20 cellular contexts compared by ENCODE assay signal in genomic region chr20:55888655-55889054, GRCh38.
DNase-seq lines count a peak whose midpoint lies in the region; ATAC-seq, FAIRE-seq and TF ChIP-seq lines count a peak whose summit lies in the region.
"Had no signal": no experiment of that assay in that cellular context is flagged by ENCODE, and none has a peak within 500 bp of the region (broad histone marks: within the 10 kb centered on the region; RNA-seq: fewer than 3 reads in every experiment).

No MANE protein-coding gene starts in this region.

- TF ChIP-seq RAD21 in Ishikawa (IDR thresholded peaks at IDR 0.05; ENCODE audit: low read depth) = no peak

- no peaks in the 10 kb centered on the region for H4K20me1 ChIP-seq in OCI-LY7 (ENCODE audit: insufficient read depth, low read length)

- H3K9me3 ChIP-seq in OCI-LY7 (ENCODE audit: low read length) (no peaks in the 10 kb centered on the region), endodermal cell (ENCODE audit: control insufficient read depth, low read length) (peaks cover 81% of the 10 kb centered on the region)
- H3K9me3 ChIP-seq: transverse colon had no signal

- FAIRE-seq in GM19239 (lab: Jason Lieb, UNC) = no peak

- peaks cover 79% of the 10 kb centered on the region for H3K9me3 Mint-ChIP-seq in endodermal cell

- BruUV-seq in OCI-LY7 (replicated peaks; lab: Mats Ljungman, UMichigan) = no TSS peak

- H2AFZ ChIP-seq in OCI-LY7 (ENCODE audit: low read length) = no peak overlapping the region

- H3K79me2 ChIP-seq in OCI-LY7 (ENCODE audit: insufficient read depth, low read depth, low read length) = no peaks in the 10 kb centered on the region

- H3K36me3 ChIP-seq in OCI-LY7 (ENCODE audit: insufficient read depth, low read length) (no peaks in the 10 kb centered on the region), endodermal cell (ENCODE audit: control insufficient read depth, insufficient read depth, low read length) (no peaks in the 10 kb centered on the region)
- H3K36me3 ChIP-seq: transverse colon had no signal

- intact Hi-C loops in OCI-LY7 (cut with micrococcal nuclease; ENCODE audit: unreplicated experiment) = no loop called here

- no peak overlapping the region for H3K4me3 ChIP-seq in OCI-LY7 (ENCODE audit: low read depth, low read length, poor library complexity, severe bottlenecking)
- no peak overlapping the region for H3K4me3 ChIP-seq in endodermal cell (ENCODE audit: low read length)
- H3K4me3 ChIP-seq: lung, transverse colon had no signal

- H3K4me1 ChIP-seq in OCI-LY7 (ENCODE audit: insufficient read depth, low read length, poor library complexity, severe bottlenecking) (no peaks in the 10 kb centered on the region), endodermal cell (ENCODE audit: control insufficient read depth, insufficient read depth, low read length) (no peaks in the 10 kb centered on the region)
- H3K4me1 ChIP-seq: transverse colon had no signal

- CTCF ChIA-PET in OCI-LY7 (lab: Charles Lee; ENCODE audit: unreplicated experiment) = no interaction called here

- no peaks in the 10 kb centered on the region for H3K27me3 Mint-ChIP-seq in endodermal cell (ENCODE audit: insufficient read depth)
- H3K27me3 Mint-ChIP-seq: activated naive CD4-positive, alpha-beta T cell treated with anti-CD3 and anti-CD28 coated beads, Interleukin-2, amount 50 U/mL, for 24 hours; dendritic cell treated with granulocyte-macrophage colony-stimulating factor and Interleukin-4, amounts not matched to agents 40 ng/mL and 50 ng/mL, for 4 days; T-cell had no signal

- no peak overlapping the region for H3K4me2 ChIP-seq in OCI-LY7 (ENCODE audit: low read length)

- no peaks in the 10 kb centered on the region; the same call in 1 of the 2 replicates for H3K9me2 ChIP-seq in OCI-LY7 (ENCODE audit: insufficient read depth, low read length)

- WGBS in endodermal cell (ENCODE audit: insufficient coverage in 1 of 2, insufficient read length in 1 of 2), 2 experiments = 70 to 85% methylated on average over 4 of the region's 4 CpGs

- no peak overlapping the region for H3K27ac ChIP-seq in OCI-LY7 (ENCODE audit: low read depth, low read length, poor library complexity, severe bottlenecking)
- H3K27ac ChIP-seq in endodermal cell (ENCODE audit: low read depth, low read length) = no peak overlapping the region
- H3K27ac ChIP-seq: 22Rv1, transverse colon had no signal

- no peak for ATAC-seq in HG03521 (IDR thresholded peaks at IDR 0.05; ENCODE audit: unreplicated experiment)
- ATAC-seq: stimulated activated naive CD8-positive, alpha-beta T cell treated with anti-CD3 and anti-CD28 coated beads, Interleukin-15, Interleukin-2, amounts not matched to agents 100 U/mL and 50 U/mL, for 24 hours; T-cell had no signal

- TF ChIP-seq CTCF in OCI-LY7 (conservative IDR thresholded peaks at IDR 0.05; ENCODE audit: low read length) (no peak), endodermal cell (conservative IDR thresholded peaks at IDR 0.05) (no peak)

- no peaks in the 10 kb centered on the region for H3K36me3 Mint-ChIP-seq in endodermal cell (ENCODE audit: low read depth)
- H3K36me3 Mint-ChIP-seq: activated naive CD4-positive, alpha-beta T cell treated with anti-CD3 and anti-CD28 coated beads, Interleukin-2, amount 50 U/mL, for 24 hours; T-cell had no signal

- no peak overlapping the region for H3K9ac ChIP-seq in endodermal cell (ENCODE audit: extremely low read depth, low read length, poor library complexity, severe bottlenecking)

- H3K4me1 Mint-ChIP-seq in endodermal cell = no peaks in the 10 kb centered on the region
- H3K4me1 Mint-ChIP-seq: activated naive CD4-positive, alpha-beta T cell treated with anti-CD3 and anti-CD28 coated beads, Interleukin-2, amount 50 U/mL, for 24 hours; T-cell had no signal

- POLR2A ChIA-PET in OCI-LY7 (lab: Charles Lee) = no interaction called here

- DNase-seq in DMS 273 (lab: John Stamatoyannopoulos, UW; ENCODE audit: unreplicated experiment) (peak; percentile 29), DMS 273 treated with DMSO at 0.1 percent for 48 hours (lab: John Stamatoyannopoulos, UW) (no peak), OCI-LY7 (ENCODE audit: low spot score) (peak; percentile 1), endodermal cell (peak; percentile 49), cortex of kidney (lab: John Stamatoyannopoulos, UW) (no peak), GM19239 (ENCODE audit: insufficient read length, low spot score) (no peak)
- DNase-seq: anterior cingulate cortex; EL; glutamatergic neuron; NK-92 treated with Interleukin-12 subunit alpha and Interleukin-12 subunit beta, amount 100 ng/mL, for 24 hours; stimulated activated CD4-positive, alpha-beta T cell treated with anti-CD3 and anti-CD28 coated beads, Interleukin-4, amount 100 ng/mL, for 24 hours; stimulated activated naive CD8-positive, alpha-beta T cell treated with anti-CD3 and anti-CD28 coated beads, Interleukin-15, Interleukin-2, amounts not matched to agents 100 U/mL and 50 U/mL, for 24 hours; T-cell; transverse colon had no signal

- no peak for TF ChIP-seq EP300 in Ishikawa (IDR thresholded peaks at IDR 0.05; ENCODE audit: borderline replicate concordance)

- H3K27ac Mint-ChIP-seq in endodermal cell = no peak overlapping the region
- H3K27ac Mint-ChIP-seq: activated naive CD4-positive, alpha-beta T cell treated with anti-CD3 and anti-CD28 coated beads, Interleukin-2, amount 50 U/mL, for 24 hours; dendritic cell treated with granulocyte-macrophage colony-stimulating factor and Interleukin-4, amounts not matched to agents 40 ng/mL and 50 ng/mL, for 4 days; T-cell had no signal

- no peaks in the 10 kb centered on the region for H3K27me3 ChIP-seq in endodermal cell (ENCODE audit: control insufficient read depth, insufficient read depth, low read length, poor library complexity, severe bottlenecking)
- H3K27me3 ChIP-seq: transverse colon had no signal

- H3K4me3 Mint-ChIP-seq in endodermal cell = no peak overlapping the region
- H3K4me3 Mint-ChIP-seq: activated naive CD4-positive, alpha-beta T cell treated with anti-CD3 and anti-CD28 coated beads, Interleukin-2, amount 50 U/mL, for 24 hours; dendritic cell treated with granulocyte-macrophage colony-stimulating factor and Interleukin-4, amounts not matched to agents 40 ng/mL and 50 ng/mL, for 4 days; T-cell had no signal

TF ChIP-seq in Ishikawa, 13 proteins besides CTCF, POLR2A, EP300 and RAD21:
- TF ChIP-seq, protein P1, sequence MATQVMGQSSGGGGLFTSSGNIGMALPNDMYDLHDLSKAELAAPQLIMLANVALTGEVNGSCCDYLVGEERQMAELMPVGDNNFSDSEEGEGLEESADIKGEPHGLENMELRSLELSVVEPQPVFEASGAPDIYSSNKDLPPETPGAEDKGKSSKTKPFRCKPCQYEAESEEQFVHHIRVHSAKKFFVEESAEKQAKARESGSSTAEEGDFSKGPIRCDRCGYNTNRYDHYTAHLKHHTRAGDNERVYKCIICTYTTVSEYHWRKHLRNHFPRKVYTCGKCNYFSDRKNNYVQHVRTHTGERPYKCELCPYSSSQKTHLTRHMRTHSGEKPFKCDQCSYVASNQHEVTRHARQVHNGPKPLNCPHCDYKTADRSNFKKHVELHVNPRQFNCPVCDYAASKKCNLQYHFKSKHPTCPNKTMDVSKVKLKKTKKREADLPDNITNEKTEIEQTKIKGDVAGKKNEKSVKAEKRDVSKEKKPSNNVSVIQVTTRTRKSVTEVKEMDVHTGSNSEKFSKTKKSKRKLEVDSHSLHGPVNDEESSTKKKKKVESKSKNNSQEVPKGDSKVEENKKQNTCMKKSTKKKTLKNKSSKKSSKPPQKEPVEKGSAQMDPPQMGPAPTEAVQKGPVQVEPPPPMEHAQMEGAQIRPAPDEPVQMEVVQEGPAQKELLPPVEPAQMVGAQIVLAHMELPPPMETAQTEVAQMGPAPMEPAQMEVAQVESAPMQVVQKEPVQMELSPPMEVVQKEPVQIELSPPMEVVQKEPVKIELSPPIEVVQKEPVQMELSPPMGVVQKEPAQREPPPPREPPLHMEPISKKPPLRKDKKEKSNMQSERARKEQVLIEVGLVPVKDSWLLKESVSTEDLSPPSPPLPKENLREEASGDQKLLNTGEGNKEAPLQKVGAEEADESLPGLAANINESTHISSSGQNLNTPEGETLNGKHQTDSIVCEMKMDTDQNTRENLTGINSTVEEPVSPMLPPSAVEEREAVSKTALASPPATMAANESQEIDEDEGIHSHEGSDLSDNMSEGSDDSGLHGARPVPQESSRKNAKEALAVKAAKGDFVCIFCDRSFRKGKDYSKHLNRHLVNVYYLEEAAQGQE (IDR thresholded peaks at IDR 0.05; ENCODE audit: low read depth) = no peak
- TF ChIP-seq USF1 (IDR thresholded peaks at IDR 0.05) = peak; percentile 69
TF ChIP-seq in Ishikawa: peak in this region for 1.

Comparison
In these comparisons a context has a peak if more than half of its experiments do, and no peak if none do; other contexts are left out.
1. DNase-seq: peak in DMS 273 (single experiment), OCI-LY7 (single experiment) and endodermal cell (single experiment); none in DMS 273 treated with DMSO at 0.1 percent for 48 hours (single experiment), cortex of kidney (single experiment) and GM19239 (single experiment).